ENCODE assay signal across 8 cellular contexts in the genomic region with DNA sequence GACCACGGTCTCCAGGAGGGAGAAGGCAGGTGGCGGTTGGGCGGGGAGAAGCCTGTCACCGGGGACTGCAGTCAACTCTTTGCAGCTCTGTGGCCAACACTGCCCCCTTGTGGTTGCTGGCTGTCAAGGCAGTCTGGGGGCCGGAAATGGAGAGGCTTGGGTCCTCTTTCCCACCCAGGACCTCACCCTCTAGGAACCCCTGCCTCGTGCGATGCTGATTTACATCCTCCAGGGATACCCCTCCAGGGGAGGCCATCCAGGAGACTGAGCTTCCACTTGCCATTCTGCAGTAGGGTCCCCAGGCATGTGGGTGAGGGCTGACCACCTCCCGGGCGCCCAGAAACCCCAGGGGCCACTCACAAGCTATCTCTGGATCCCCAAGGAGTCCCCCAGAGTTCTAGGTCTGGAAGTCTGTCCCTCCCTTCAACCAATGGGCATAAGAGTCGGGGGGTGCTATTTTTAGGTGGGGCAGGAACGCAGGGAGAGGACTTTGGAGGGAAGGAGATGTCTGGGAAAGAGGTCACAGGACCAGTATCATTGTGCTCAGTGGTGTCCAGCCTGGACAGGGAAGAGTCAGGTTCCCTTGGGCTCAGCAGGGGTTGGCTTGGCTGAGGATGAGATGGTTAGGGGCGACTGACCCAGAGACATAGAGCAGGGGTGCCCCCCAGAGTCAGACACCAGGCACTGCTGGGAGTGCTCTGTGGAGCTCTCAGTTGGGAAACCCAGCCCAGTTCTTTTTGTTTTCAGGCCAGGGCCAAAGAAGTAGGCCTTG. TPM values are rescaled to one million over a fixed set of nuclear protein-coding genes. Genes with fewer than 3 reads are reported as not detected.
DNase-seq lines count a peak whose midpoint lies in the region; ATAC-seq and TF ChIP-seq lines count a peak whose summit lies in the region.

No MANE protein-coding gene starts in this region.

- ATAC-seq in GM21529 (IDR thresholded peaks at IDR 0.05; ENCODE audit: unreplicated experiment): peak; percentile 82

- H3K27me3 Mint-ChIP-seq in activated T-helper 2 cell treated with anti-CD3 and anti-CD28 coated beads, Interferon-gamma antibody, Interleukin-2, Interleukin-4, amounts not matched to agents 10 μg/mL and 5 μg/mL and 100 μg/mL, durations not matched to agents 14 hours and 24 hours and 36 hours (ENCODE audit: low read depth): no peaks in the 10 kb centered on the region

- H3K27ac Mint-ChIP-seq in activated T-helper 2 cell treated with anti-CD3 and anti-CD28 coated beads, Interferon-gamma antibody, Interleukin-2, Interleukin-4, amounts not matched to agents 10 μg/mL and 5 μg/mL and 100 μg/mL, durations not matched to agents 14 hours and 24 hours and 36 hours: peak overlapping the region; percentile 80

- H3K4me1 ChIP-seq in stomach smooth muscle (ENCODE audit: control insufficient read depth, insufficient read depth, low read length): peaks cover 49% of the 10 kb centered on the region

- no peaks in the 10 kb centered on the region for H3K36me3 Mint-ChIP-seq in activated T-helper 2 cell treated with anti-CD3 and anti-CD28 coated beads, Interferon-gamma antibody, Interleukin-2, Interleukin-4, amounts not matched to agents 10 μg/mL and 5 μg/mL and 100 μg/mL, durations not matched to agents 14 hours and 24 hours and 36 hours (ENCODE audit: low read depth)

- no peaks in the 10 kb centered on the region for H3K9me3 ChIP-seq in stomach smooth muscle (ENCODE audit: control insufficient read depth in 2 of 2, low read length in 2 of 2)

- H3K9me3 Mint-ChIP-seq in activated T-helper 2 cell treated with anti-CD3 and anti-CD28 coated beads, Interferon-gamma antibody, Interleukin-2, Interleukin-4, amounts not matched to agents 10 μg/mL and 5 μg/mL and 100 μg/mL, durations not matched to agents 14 hours and 24 hours and 36 hours: no peaks in the 10 kb centered on the region

- H3K4me3 ChIP-seq in foreskin fibroblast (ENCODE audit: low read depth in 1 of 2, low read length in 2 of 2): no peak overlapping the region
- peak overlapping the region; percentile 37 to 58 for H3K4me3 ChIP-seq in stomach smooth muscle (ENCODE audit: low read length in 2 of 2)

- DNase-seq in Caki2 (ENCODE audit: low read depth) (peak; percentile 49), RPMI8226 (peak; percentile 69), foreskin fibroblast (peak; percentile 58 to 86), non-pigmented ciliary epithelial cell (ENCODE audit: low read depth) (peak; percentile 48)
- DNase-seq in activated T-helper 2 cell treated with anti-CD3 and anti-CD28 coated beads, Interferon-gamma antibody, Interleukin-2, Interleukin-4, amounts not matched to agents 10 μg/mL and 5 μg/mL and 100 μg/mL, durations not matched to agents 14 hours and 24 hours and 36 hours (ENCODE audit: low spot score): peak; percentile 83

- in situ Hi-C loops in Caki2 (cut with HindIII; ENCODE audit: low pct_unique_long_range_greater_than_20kb, low sequenced_read_pairs): no loop called here

- H3K36me3 ChIP-seq in stomach smooth muscle (ENCODE audit: control insufficient read depth in 2 of 2, insufficient read depth in 2 of 2, low read length in 2 of 2): no peaks in the 10 kb centered on the region

- peak overlapping the region; percentile 60 for H3K27ac ChIP-seq in stomach smooth muscle (ENCODE audit: low read length)

- no peaks in the 10 kb centered on the region for H3K27me3 ChIP-seq in stomach smooth muscle (ENCODE audit: control insufficient read depth in 1 of 2, insufficient read depth in 2 of 2, low read length in 2 of 2)

- TF ChIP-seq CTCF in LNCAP (IDR thresholded peaks at IDR 0.05): peak; percentile 91
- TF ChIP-seq CTCF in foreskin fibroblast (IDR thresholded peaks at IDR 0.05; ENCODE audit: low read depth, low read length): peak; percentile 96

- peaks cover 19% of the 10 kb centered on the region for H3K4me1 Mint-ChIP-seq in activated T-helper 2 cell treated with anti-CD3 and anti-CD28 coated beads, Interferon-gamma antibody, Interleukin-2, Interleukin-4, amounts not matched to agents 10 μg/mL and 5 μg/mL and 100 μg/mL, durations not matched to agents 14 hours and 24 hours and 36 hours (ENCODE audit: low read depth)

- H3K9ac ChIP-seq in stomach smooth muscle (ENCODE audit: low read length in 2 of 2): peak overlapping the region in 1 of 2 donors; percentile 58

- H3K4me3 Mint-ChIP-seq in activated T-helper 2 cell treated with anti-CD3 and anti-CD28 coated beads, Interferon-gamma antibody, Interleukin-2, Interleukin-4, amounts not matched to agents 10 μg/mL and 5 μg/mL and 100 μg/mL, durations not matched to agents 14 hours and 24 hours and 36 hours (ENCODE audit: low read depth): peak overlapping the region; percentile 32

- intact Hi-C loops in activated T-helper 2 cell treated with anti-CD3 and anti-CD28 coated beads, Interferon-gamma antibody, Interleukin-2, Interleukin-4, amounts not matched to agents 10 μg/mL and 5 μg/mL and 100 μg/mL, durations not matched to agents 14 hours and 24 hours and 36 hours (cut with micrococcal nuclease): loop anchor here (1.0 to 10.0 kb wide), 6 partner anchors 38 to 418 kb away; partner anchors contain the start of genes CYB561D1, ELAPOR1 and PSMA5

RNA-seq across cellular contexts. Expression of gene GPR61, which starts 7.1 kb away (rescaled TPM):
- total RNA-seq in Caki2 (2014; rRNA removed; shearing (Covaris generic); ENCODE audit: low replicate concordance): not detected in 2 replicates
- total RNA-seq in activated T-helper 2 cell treated with anti-CD3 and anti-CD28 coated beads, Interferon-gamma antibody, Interleukin-2, Interleukin-4, amounts not matched to agents 10 μg/mL and 5 μg/mL and 100 μg/mL, durations not matched to agents 14 hours and 24 hours and 36 hours: 0.43 TPM in 1 of 2 replicates, not detected in the other

RNA-seq across cellular contexts. Expression of gene GNAI3, which starts 15.9 kb away (rescaled TPM):
- total RNA-seq in Caki2 (2014; rRNA removed; shearing (Covaris generic); ENCODE audit: low replicate concordance): 5.0 and 6.7 TPM in 2 replicates
- total RNA-seq in activated T-helper 2 cell treated with anti-CD3 and anti-CD28 coated beads, Interferon-gamma antibody, Interleukin-2, Interleukin-4, amounts not matched to agents 10 μg/mL and 5 μg/mL and 100 μg/mL, durations not matched to agents 14 hours and 24 hours and 36 hours: 8.9 and 9.4 TPM in 2 replicates

RNA-seq across cellular contexts. Expression of gene AMIGO1, which starts 23.0 kb away (rescaled TPM):
- 0.51 and 3.4 TPM in 2 replicates for total RNA-seq in Caki2 (2014; rRNA removed; shearing (Covaris generic); ENCODE audit: low replicate concordance)
- total RNA-seq in activated T-helper 2 cell treated with anti-CD3 and anti-CD28 coated beads, Interferon-gamma antibody, Interleukin-2, Interleukin-4, amounts not matched to agents 10 μg/mL and 5 μg/mL and 100 μg/mL, durations not matched to agents 14 hours and 24 hours and 36 hours: 0.66 and 0.92 TPM in 2 replicates

RNA-seq across cellular contexts. Expression of gene CYB561D1, which starts 38.7 kb away (rescaled TPM):
- 0.32 and 1.9 TPM in 2 replicates for total RNA-seq in Caki2 (2014; rRNA removed; shearing (Covaris generic); ENCODE audit: low replicate concordance)
- 11.1 and 13.6 TPM in 2 replicates for total RNA-seq in activated T-helper 2 cell treated with anti-CD3 and anti-CD28 coated beads, Interferon-gamma antibody, Interleukin-2, Interleukin-4, amounts not matched to agents 10 μg/mL and 5 μg/mL and 100 μg/mL, durations not matched to agents 14 hours and 24 hours and 36 hours

RNA-seq across cellular contexts. Expression of gene ATXN7L2, which starts 48.8 kb away (rescaled TPM):
- total RNA-seq in Caki2 (2014; rRNA removed; shearing (Covaris generic); ENCODE audit: low replicate concordance): 1.5 and 2.8 TPM in 2 replicates
- total RNA-seq in activated T-helper 2 cell treated with anti-CD3 and anti-CD28 coated beads, Interferon-gamma antibody, Interleukin-2, Interleukin-4, amounts not matched to agents 10 μg/mL and 5 μg/mL and 100 μg/mL, durations not matched to agents 14 hours and 24 hours and 36 hours: 11.9 and 12.9 TPM in 2 replicates

Comparison
In these comparisons a context has a peak if more than half of its experiments do, and no peak if none do; other contexts are left out.
1. H3K4me3 ChIP-seq: peak in stomach smooth muscle (2 of 2); none in foreskin fibroblast (0 of 2).
2. Peak in every context shown above with its lines, with median percentiles within 50 percentile points of each other: DNase-seq.